In the genomic region with DNA sequence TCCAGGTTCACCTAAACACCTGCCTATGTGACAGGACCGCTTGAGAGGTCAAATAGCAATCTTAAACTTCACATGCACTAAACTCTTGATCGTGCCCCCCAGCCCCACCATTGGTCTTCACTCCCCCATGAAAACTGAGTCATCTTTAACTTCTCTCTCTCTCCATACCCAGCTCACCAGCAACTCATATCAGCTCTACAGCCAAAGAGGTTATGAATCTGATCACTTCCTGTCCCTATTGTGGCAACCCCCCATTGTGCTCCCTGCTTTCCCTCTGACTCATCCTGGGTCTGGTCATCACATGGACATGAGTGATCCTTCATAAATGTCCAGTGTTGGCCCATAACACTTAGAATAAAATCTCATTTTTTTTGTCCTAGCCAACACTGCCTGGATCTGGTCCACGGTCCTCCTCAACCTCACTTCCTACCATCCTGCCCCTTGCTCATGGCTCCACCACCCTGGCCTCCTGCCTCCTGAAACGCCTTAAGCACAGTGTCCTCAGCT, we compare ENCODE assay signal across 9 cellular contexts.
DNase-seq lines count a peak whose midpoint lies in the region; ATAC-seq, FAIRE-seq and TF ChIP-seq lines count a peak whose summit lies in the region.
"Had no signal": no experiment of that assay in that cellular context is flagged by ENCODE, and none has a peak within 500 bp of the region (broad histone marks: within the 10 kb centered on the region; RNA-seq: fewer than 3 reads in every experiment).

No MANE protein-coding gene starts in this region.

- peak overlapping the region; percentile 90 for H3K27ac Mint-ChIP-seq in astrocyte (ENCODE audit: unreplicated experiment)

- H3K4me1 ChIP-seq in astrocyte (ENCODE audit: insufficient read depth, low read length) (peaks cover 32% of the 10 kb centered on the region), subcutaneous abdominal adipose tissue (ENCODE audit: control insufficient read depth in 5 of 5, insufficient read depth in 5 of 5, low read length in 5 of 5) (peaks cover 8 to 77% (median 51%) of the 10 kb centered on the region in 5 donors)

- DNase-seq in H4 (ENCODE audit: low spot score) (peak; percentile 44), astrocyte (ENCODE audit: low read depth) (peak; percentile 96), iris pigment epithelial cell (ENCODE audit: low read depth) (peak; percentile 95), iPS-NIHi11 (ENCODE audit: low spot score) (no peak), AML-193 (lab: John Stamatoyannopoulos, UW) (no peak)
- DNase-seq in activated CD8-positive, alpha-beta memory T cell treated with anti-CD3 and anti-CD28 coated beads for 24 hours: no peak
- DNase-seq: thyroid gland had no signal

- H3K79me2 ChIP-seq in astrocyte (ENCODE audit: insufficient read depth, low read length): no peaks in the 10 kb centered on the region

- peak overlapping the region; percentile 87 for H3K27ac ChIP-seq in astrocyte (ENCODE audit: low read depth, low read length)
- peak overlapping the region; percentile 46 for H3K27ac ChIP-seq in subcutaneous abdominal adipose tissue (ENCODE audit: low read depth, low read length)
- H3K27ac ChIP-seq: thyroid gland had no signal

- no peaks in the 10 kb centered on the region for H4K20me1 ChIP-seq in astrocyte (ENCODE audit: insufficient read depth, low read length)

- H2AFZ ChIP-seq in astrocyte (ENCODE audit: low read depth, low read length): no peak overlapping the region

- peaks cover 32% of the 10 kb centered on the region for H3K36me3 Mint-ChIP-seq in astrocyte (ENCODE audit: low read depth, unreplicated experiment)

- H3K27me3 Mint-ChIP-seq in astrocyte (ENCODE audit: low read depth, unreplicated experiment): no peaks in the 10 kb centered on the region

- H3K9me3 Mint-ChIP-seq in astrocyte (ENCODE audit: unreplicated experiment): no peaks in the 10 kb centered on the region

- H3K36me3 ChIP-seq in astrocyte (ENCODE audit: insufficient read depth, low read length) (peaks cover 20% of the 10 kb centered on the region), subcutaneous abdominal adipose tissue (ENCODE audit: control insufficient read depth in 5 of 5, insufficient read depth in 5 of 5, low read length in 5 of 5) (peaks cover 0 to 30% (median 15%) of the 10 kb centered on the region in 5 donors)
- H3K36me3 ChIP-seq: thyroid gland had no signal

- H3K9me3 ChIP-seq in astrocyte (ENCODE audit: insufficient read depth, low read depth, low read length): no peaks in the 10 kb centered on the region
- H3K9me3 ChIP-seq in subcutaneous abdominal adipose tissue (ENCODE audit: control insufficient read depth in 5 of 5, low read length in 5 of 5): no peaks in the 10 kb centered on the region
- H3K9me3 ChIP-seq: thyroid gland had no signal

- peak overlapping the region; percentile 61 for H3K9ac ChIP-seq in astrocyte (ENCODE audit: low read length)
- H3K9ac ChIP-seq in subcutaneous abdominal adipose tissue (ENCODE audit: low read length in 5 of 5): no peak overlapping the region

- peak; percentile 88 for FAIRE-seq in astrocyte (lab: Jason Lieb, UNC)

- peaks cover 57% of the 10 kb centered on the region for H3K4me1 Mint-ChIP-seq in astrocyte (ENCODE audit: low read depth, unreplicated experiment)

- H3K4me3 Mint-ChIP-seq in astrocyte (ENCODE audit: unreplicated experiment): peak overlapping the region; percentile 17

- TF ChIP-seq CTCF in astrocyte (IDR thresholded peaks at IDR 0.05; ENCODE audit: insufficient read depth, low read depth, low read length): no peak

- no peak for ATAC-seq in GM18868 (IDR thresholded peaks at IDR 0.05; ENCODE audit: unreplicated experiment)

- H3K27me3 ChIP-seq in astrocyte (ENCODE audit: insufficient read depth, low read length) (no peaks in the 10 kb centered on the region), subcutaneous abdominal adipose tissue (ENCODE audit: control insufficient read depth in 5 of 5, insufficient read depth in 4 of 5, low read length in 5 of 5) (no peaks in the 10 kb centered on the region)
- H3K27me3 ChIP-seq: thyroid gland had no signal

- H3K4me2 ChIP-seq in astrocyte (ENCODE audit: low read length): peak overlapping the region; percentile 59

- no peak overlapping the region for H3K4me3 ChIP-seq in astrocyte (ENCODE audit: insufficient read depth, low read depth, low read length)
- H3K4me3 ChIP-seq in subcutaneous abdominal adipose tissue (ENCODE audit: low read depth in 1 of 5, low read length in 5 of 5): no peak overlapping the region
- H3K4me3 ChIP-seq: thyroid gland had no signal

Comparison
In these comparisons a context has a peak if more than half of its experiments do, and no peak if none do; other contexts are left out.
1. DNase-seq: peak in H4 (single experiment), astrocyte (single experiment) and iris pigment epithelial cell (single experiment); none in iPS-NIHi11 (single experiment), activated CD8-positive, alpha-beta memory T cell treated with anti-CD3 and anti-CD28 coated beads for 24 hours (single experiment) and AML-193 (0 of 2).